ENCODE assay signal across 14 cellular contexts in genomic region chr18:10457798-10458197, GRCh38. TPM values are rescaled to one million over a fixed set of nuclear protein-coding genes. Genes with fewer than 3 reads are reported as not detected.
"Had no signal": no experiment of that assay in that cellular context is flagged by ENCODE, and none has a peak within 500 bp of the region (broad histone marks: within the 10 kb centered on the region; RNA-seq: fewer than 3 reads in every experiment).

No MANE protein-coding gene starts in this region.

- ATAC-seq: activated CD8-positive, alpha-beta memory T cell treated with anti-CD3 and anti-CD28 coated beads, Interleukin-2, amount 10 ng/mL, durations not matched to agents 7 days and 5 days; left lung; pancreas; stimulated activated memory B cell treated with anti-CD40 and anti-IgM and Interleukin-4, amounts not matched to agents 10 μg/mL and 1 μg/mL and 100 μg/mL, for 72 hours; T-cell had no signal

- H3K36me3 ChIP-seq: left lung, pancreas had no signal

- H3K9me3 ChIP-seq: left lung, pancreas had no signal

- H3K27me3 ChIP-seq: pancreas had no signal

- H3K27ac ChIP-seq: left lung, pancreas had no signal

- DNase-seq: activated CD4-positive, alpha-beta T cell treated with anti-CD3 and anti-CD28 coated beads for 1 hour; activated CD4-positive, alpha-beta T cell treated with anti-CD3 and anti-CD28 coated beads, Interleukin-2, amount 50 U/mL, for 48 hours; activated CD8-positive, alpha-beta memory T cell treated with anti-CD3 and anti-CD28 coated beads, Interleukin-2, amount 10 ng/mL, durations not matched to agents 7 days and 5 days; activated effector memory CD4-positive, alpha-beta T cell treated with Interleukin-2 at 50 U/mL for 16 hours; activated T-cell treated with anti-CD3 and anti-CD28 coated beads, Interleukin-2, amount 50 U/mL, for 24 hours; effector CD8-positive, alpha-beta T cell; left lung; pancreas; small intestine; T-cell; T1000; trophoblast cell had no signal

- H3K4me3 ChIP-seq: left lung, pancreas had no signal

RNA-seq across cellular contexts. Expression of gene APCDD1, which starts 3.4 kb away (rescaled TPM):
- total RNA-seq: activated CD8-positive, alpha-beta memory T cell treated with anti-CD3 and anti-CD28 coated beads, Interleukin-2, amount 10 ng/mL, durations not matched to agents 7 days and 5 days; epithelial cell of proximal tubule had no signal
